11 cellular contexts compared by ENCODE assay signal in the genomic region with DNA sequence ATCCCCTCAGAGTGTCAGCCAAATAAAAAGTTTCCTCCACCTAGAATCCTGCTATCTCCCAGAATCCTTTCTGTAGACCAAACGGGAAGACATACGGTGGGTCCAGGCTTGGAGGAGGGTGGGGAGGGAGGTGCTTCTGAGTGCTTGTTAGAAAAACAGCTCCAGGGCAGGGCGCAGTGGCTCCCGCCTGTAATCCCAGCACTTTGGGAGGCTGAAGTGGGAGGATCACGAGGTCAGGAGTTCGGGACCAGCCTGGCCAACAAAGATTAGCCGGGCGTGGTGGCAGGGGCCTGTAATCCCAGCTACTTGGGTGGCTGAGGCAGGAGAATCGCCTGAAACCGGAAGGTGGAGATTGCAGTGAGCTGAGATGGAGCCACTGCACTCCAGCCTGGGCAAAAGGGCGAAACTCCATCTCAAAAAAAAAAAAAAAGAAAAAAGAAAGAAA. TPM values are rescaled to one million over a fixed set of nuclear protein-coding genes. Genes with fewer than 3 reads are reported as not detected.
DNase-seq lines count a peak whose midpoint lies in the region; ATAC-seq, FAIRE-seq and TF ChIP-seq lines count a peak whose summit lies in the region.
"Not testable (repeated sequence)": the region's sequence is repeated elsewhere in the genome, so short reads cannot be mapped to it uniquely, and the experiment has no call there.
"Had no signal": no experiment of that assay in that cellular context is flagged by ENCODE, and none has a peak within 500 bp of the region (broad histone marks: within the 10 kb centered on the region; RNA-seq: fewer than 3 reads in every experiment).

No MANE protein-coding gene starts in this region.

- peaks cover 13% of the 10 kb centered on the region for H3K23me2 ChIP-seq in H9 (ENCODE audit: insufficient read length, low read depth, low read length, poor library complexity, severe bottlenecking)

- no CpG with 5 or more reads among the region's 11 CpGs for WGBS in H9 (ENCODE audit: extremely low coverage, insufficient read length, low lambda C conversion rate)
- 7% methylated on average over 8 of the region's 11 CpGs for WGBS in K562 (ENCODE audit: insufficient coverage, low coverage, missing lambda C conversion rate)

- not testable (repeated sequence) for H3K56ac ChIP-seq in H9 (ENCODE audit: insufficient read length, low read depth, low read length)

- not testable (repeated sequence) for H4K5ac ChIP-seq in H9 (ENCODE audit: insufficient read length, low read depth, low read length)

- H3K27ac ChIP-seq in H9 (ENCODE audit: insufficient read length, low read depth, low read length); fibroblast of lung (ENCODE audit: insufficient read depth, low read length): not testable (repeated sequence)
- H3K27ac ChIP-seq in K562 (ENCODE audit: extremely low read depth, low read depth, low read length): peak overlapping the region; percentile 74; the same call in 1 of the 3 replicates

- not testable (repeated sequence) for H2AFZ ChIP-seq in H9 (ENCODE audit: low read length); fibroblast of lung (ENCODE audit: low read length)
- H2AFZ ChIP-seq in K562 (ENCODE audit: low read depth, low read length): peak overlapping the region; percentile 74

- not testable (repeated sequence) for H3K4me1 ChIP-seq in H9 (ENCODE audit: insufficient read depth, low read length); fibroblast of lung (ENCODE audit: control insufficient read depth, extremely low read depth, insufficient read depth, low read length); skeletal muscle satellite cell (ENCODE audit: control insufficient read depth, insufficient read depth, low read length)
- peaks cover 21 to 29% of the 10 kb centered on the region in 2 experiments; a peak in 4 of 5 replicates for H3K4me1 ChIP-seq in K562 (replicated peaks in 1 of 2; ENCODE audit: control insufficient read depth in 2 of 2, insufficient read depth in 2 of 2, low read length in 2 of 2)

- not testable (repeated sequence) for H4K91ac ChIP-seq in H9 (ENCODE audit: insufficient read length, low read depth, low read length)

- H2BK120ac ChIP-seq in H9 (ENCODE audit: low read depth, low read length, poor library complexity, severe bottlenecking): not testable (repeated sequence)

- H3K79me2 ChIP-seq in H9 (ENCODE audit: insufficient read depth, low read length); K562 (ENCODE audit: control insufficient read depth, insufficient read depth, low read length); fibroblast of lung (ENCODE audit: control insufficient read depth, insufficient read depth, low read length): not testable (repeated sequence)

- H3K27me3 ChIP-seq in H9 (ENCODE audit: insufficient read depth, low read length); fibroblast of lung (ENCODE audit: control insufficient read depth, insufficient read depth, low read length): not testable (repeated sequence)
- H3K27me3 ChIP-seq in K562 (ENCODE audit: control insufficient read depth in 2 of 2, insufficient read depth in 2 of 2, low read length in 2 of 2) (peaks cover 2 to 17% of the 10 kb centered on the region in 2 experiments; a peak in 2 of 5 replicates), skeletal muscle satellite cell (ENCODE audit: control insufficient read depth, insufficient read depth, low read length) (peaks cover 51% of the 10 kb centered on the region)

- not testable (repeated sequence) for H4K20me1 ChIP-seq in H9 (ENCODE audit: control insufficient read depth, insufficient read depth, insufficient read length); K562 (replicated peaks; ENCODE audit: control insufficient read depth, insufficient read depth, low read length); fibroblast of lung (ENCODE audit: control insufficient read depth, extremely low read depth, insufficient read depth, low read length)

- H3K18ac ChIP-seq in H9 (ENCODE audit: insufficient read length, low read depth, low read length): not testable (repeated sequence)

- not testable (repeated sequence) for H4K8ac ChIP-seq in H9 (replicated peaks; ENCODE audit: insufficient read length, low read depth, low read length)

- H3K4me3 ChIP-seq in K562: peak overlapping the region; percentile 48
- not testable (repeated sequence) for H3K4me3 ChIP-seq in fibroblast of lung (replicated peaks in 1 of 4; ENCODE audit: control extremely low read depth in 1 of 4, insufficient read depth in 1 of 4, low read depth in 3 of 4, low read length in 4 of 4); skeletal muscle satellite cell (ENCODE audit: low read length)

- POLR2A ChIA-PET in T-cell (lab: Charles Lee): not testable (repeated sequence)
- POLR2A ChIA-PET in K562 (lab: Yijun Ruan, JAX): interaction anchor here (0.5 to 0.9 kb wide), 4 partner anchors 9 to 710 kb away, joined by 3 to 4 read pairs (median 3); no protein-coding TSS in a partner anchor

- in situ Hi-C loops in K562 (cut with MboI): not testable (repeated sequence)

- not testable (repeated sequence) for H2BK20ac ChIP-seq in H9 (ENCODE audit: low read depth, low read length, poor library complexity, severe bottlenecking)

- not testable (repeated sequence) for H2AK5ac ChIP-seq in H9 (ENCODE audit: insufficient read length, low read length)

- H3K27me3 Mint-ChIP-seq in H9 (ENCODE audit: low read depth): peaks cover 30% of the 10 kb centered on the region
- H3K27me3 Mint-ChIP-seq in T-cell: peaks cover 27 to 33% of the 10 kb centered on the region in 2 donors
- H3K27me3 Mint-ChIP-seq in immature natural killer cell (ENCODE audit: low read depth in 3 of 3): peaks cover 10 to 12% (median 12%) of the 10 kb centered on the region in 3 donors
- H3K27me3 Mint-ChIP-seq in natural killer cell (ENCODE audit: low read depth in 2 of 2): peaks cover 28% of the 10 kb centered on the region in 2 donors

- not testable (repeated sequence) for H3K14ac ChIP-seq in H9 (ENCODE audit: insufficient read depth, low read length)

- intact Hi-C loops in K562 (cut with micrococcal nuclease); natural killer cell (cut with micrococcal nuclease): not testable (repeated sequence)

- not testable (repeated sequence) for TF ChIP-seq EP300 in K562 (IDR thresholded peaks at IDR 0.05; ENCODE audit: low read length)

- H3K9me1 ChIP-seq in K562 (ENCODE audit: control insufficient read depth, insufficient read depth, low read length): not testable (repeated sequence)

- CTCF ChIA-PET in T-cell (lab: Charles Lee); K562 (lab: Yijun Ruan, JAX; ENCODE audit: low intra/inter-chr PET ratio): not testable (repeated sequence)

- H3K9ac ChIP-seq in H9 (ENCODE audit: extremely low read depth, insufficient read length, low read length); fibroblast of lung (ENCODE audit: insufficient read depth, low read length); skeletal muscle satellite cell (ENCODE audit: low read depth, low read length): not testable (repeated sequence)
- peak overlapping the region; percentile 67 to 87; a peak in 2 of 4 replicates for H3K9ac ChIP-seq in K562 (ENCODE audit: insufficient read depth in 1 of 2, low read depth in 2 of 2, low read length in 2 of 2)

- not testable (repeated sequence) for BruUV-seq in K562 (replicated peaks; lab: Mats Ljungman, UMichigan)

- not testable (repeated sequence) for H2BK15ac ChIP-seq in H9 (ENCODE audit: low read depth, low read length)

- H3K79me1 ChIP-seq in H9 (ENCODE audit: insufficient read depth, low read depth, low read length, poor library complexity, severe bottlenecking): not testable (repeated sequence)

- not testable (repeated sequence) for ATAC-seq in T-cell (replicated peaks in 1 of 4); K562; natural killer cell

- peaks cover 16 to 22% of the 10 kb centered on the region in 2 experiments for H3K9me3 Mint-ChIP-seq in H9
- H3K9me3 Mint-ChIP-seq in T-cell, immature natural killer cell, natural killer cell: not testable (repeated sequence)

- TF ChIP-seq RAD21 in K562 (CRISPR knock-in tag; conservative IDR thresholded peaks at IDR 0.05 in 1 of 2, IDR thresholded peaks at IDR 0.05 in 1 of 2): not testable (repeated sequence)

- H3K4me1 Mint-ChIP-seq in H9 (peaks cover 12 to 13% of the 10 kb centered on the region in 2 experiments), T-cell (peaks cover 9 to 12% (median 10%) of the 10 kb centered on the region in 3 donors), immature natural killer cell (peaks cover 6 to 10% of the 10 kb centered on the region in 2 donors), natural killer cell (peaks cover 10% of the 10 kb centered on the region in 2 donors)

- H3K23ac ChIP-seq in H9 (ENCODE audit: insufficient read length, low read depth, low read length): not testable (repeated sequence)

- H3K4me3 Mint-ChIP-seq in H9 (peak overlapping the region; percentile 73 to 91), T-cell (peak overlapping the region; percentile 77 to 82 (median 80)), immature natural killer cell (peak overlapping the region in 4 of 5 donors; percentile 74 to 89 (median 80)), natural killer cell (peak overlapping the region; percentile 21)

- FAIRE-seq in K562 (lab: Jason Lieb, UNC): not testable (repeated sequence)

- peaks cover 8 to 22% (median 11%) of the 10 kb centered on the region in 3 experiments; a peak in 6 of 7 replicates for H3K36me3 Mint-ChIP-seq in H9 (ENCODE audit: insufficient read depth in 1 of 3, low read depth in 3 of 3)
- H3K36me3 Mint-ChIP-seq in T-cell, immature natural killer cell, natural killer cell: not testable (repeated sequence)

- TF ChIP-seq CTCF in H9 (conservative IDR thresholded peaks at IDR 0.05); K562 (IDR thresholded peaks at IDR 0.05 in 2 of 3, conservative IDR thresholded peaks at IDR 0.05 in 1 of 3; ENCODE audit: insufficient read depth in 2 of 3, low read depth in 1 of 3, low read length in 3 of 3); fibroblast of lung (conservative IDR thresholded peaks at IDR 0.05 in 1 of 2, IDR thresholded peaks at IDR 0.05 in 1 of 2; ENCODE audit: low read depth in 1 of 2, low read length in 2 of 2); natural killer cell (IDR thresholded peaks at IDR 0.05): not testable (repeated sequence)

- peak overlapping the region in 2 of 3 experiments; percentile 96 to 99; a peak in 2 of 7 replicates for H3K27ac Mint-ChIP-seq in H9
- not testable (repeated sequence) for H3K27ac Mint-ChIP-seq in T-cell, immature natural killer cell, natural killer cell

- H3K9me3 ChIP-seq in H9 (ENCODE audit: control insufficient read depth, low read depth, low read length); K562 (replicated peaks; ENCODE audit: control insufficient read depth, insufficient read depth, low read depth, low read length); fibroblast of lung (ENCODE audit: control insufficient read depth, insufficient read depth, low read depth, low read length); skeletal muscle satellite cell (replicated peaks; ENCODE audit: low read length): not testable (repeated sequence)

- H2BK5ac ChIP-seq in H9 (ENCODE audit: insufficient read length, low read length): not testable (repeated sequence)

- H3K4ac ChIP-seq in H9 (ENCODE audit: low read depth, low read length): not testable (repeated sequence)

- H3T11ph ChIP-seq in H9 (ENCODE audit: low read length): not testable (repeated sequence)

- DNase-seq in H9 (peak; percentile 42), K562 (ENCODE audit: extremely low read depth in 1 of 4, low spot score in 3 of 4) (peak in 1 of 4 experiments; percentile 45)
- DNase-seq in T-cell; fibroblast of lung (ENCODE audit: low read depth in 2 of 2); immature natural killer cell; natural killer cell: not testable (repeated sequence)

- not testable (repeated sequence) for TF ChIP-seq POLR2A in K562 (conservative IDR thresholded peaks at IDR 0.05)

- H3K36me3 ChIP-seq in K562 (ENCODE audit: control insufficient read depth, insufficient read depth, low read length); fibroblast of lung (ENCODE audit: control insufficient read depth, insufficient read depth, low read length); skeletal muscle satellite cell (ENCODE audit: insufficient read depth, low read length): not testable (repeated sequence)

- not testable (repeated sequence) for H2BK12ac ChIP-seq in H9 (ENCODE audit: insufficient read length, low read depth, low read length)

- peak overlapping the region; percentile 82 for H3K4me2 ChIP-seq in H9 (ENCODE audit: insufficient read depth, insufficient read length, low read length)
- H3K4me2 ChIP-seq in K562 (ENCODE audit: insufficient read depth, low read length): peak overlapping the region; percentile 80
- peak overlapping the region; percentile 93 for H3K4me2 ChIP-seq in fibroblast of lung (ENCODE audit: extremely low read depth, insufficient read depth, low read length)
- H3K4me2 ChIP-seq in skeletal muscle satellite cell (ENCODE audit: low read length): peak overlapping the region; percentile 95

RNA-seq across cellular contexts. Expression of a gene that starts 1.3 kb away (rescaled TPM):
- total RNA-seq in H9 (2021) (7.5 and 7.9 TPM in 2 replicates), T-cell (not detected), K562 (2014; rRNA removed) (0.49 and 0.50 TPM in 2 replicates), K562 (2014; rRNA removed; fragmentation: Illumina TruSeq; extraction: Trizol) (0.33 TPM in 1 of 2 replicates, not detected in the other), K562 (2015; rRNA removed; fragmentation: Illumina TruSeq; extraction: Trizol) (0.25 and 0.26 TPM in 2 replicates), K562 (2021) (0.29 and 0.38 TPM in 2 replicates), fibroblast of lung (0.50 and 0.77 TPM in 2 replicates), natural killer cell (not detected)
- total RNA-seq in K562 (2011; cell fraction: chromatin; rRNA removed; ENCODE audit: low replicate concordance): 0.58 TPM in 1 of 2 replicates, not detected in the other
- 0.83 and 1.2 TPM in 2 replicates for total RNA-seq in K562 (2011; cell fraction: nucleolus; rRNA removed)
- 0.51 and 1.5 TPM in 2 replicates for total RNA-seq in K562 (2011; cell fraction: nucleoplasm; rRNA removed)
- polyA plus RNA-seq in K562 (2011; rRNA removed) (0.57 and 0.59 TPM in 2 replicates), K562 (2014; fragmentation: Illumina TruSeq; extraction: Trizol) (0.13 and 0.17 TPM in 2 replicates), K562 (2014; fragmentation: Nextera tagmentation; extraction: Ambion mirVana) (under 1 TPM; 0.08 TPM), K562 (2014; rRNA removed) (0.28 and 0.53 TPM in 2 replicates), fibroblast of lung (0.15 TPM in 1 of 2 replicates, not detected in the other), immature natural killer cell (not detected)
- 0.46 and 0.61 TPM in 2 replicates for polyA plus RNA-seq in K562 (2011; cell fraction: cytosol; rRNA removed)
- 0.75 and 1.8 TPM in 2 replicates for polyA plus RNA-seq in K562 (2011; cell fraction: nucleus; rRNA removed)
- 0.23 and 0.25 TPM in 2 replicates for polyA plus RNA-seq in K562 (2012)
- not detected in 2 replicates for polyA minus RNA-seq in K562 (2011; rRNA and poly(A)+ RNA removed)
- polyA minus RNA-seq in K562 (2011; cell fraction: cytosol; rRNA and poly(A)+ RNA removed): not detected in 2 replicates
- not detected in 2 replicates for polyA minus RNA-seq in K562 (2011; cell fraction: nucleus; rRNA and poly(A)+ RNA removed)
- polyA plus RNA-seq in fibroblast of lung (2012): 0.09 TPM in 1 of 2 replicates, not detected in the other
- polyA minus RNA-seq in fibroblast of lung (ENCODE audit: low replicate concordance): not detected in 2 replicates
- not detected in 2 replicates for total RNA-seq in skeletal muscle satellite cell (2012; rRNA removed)
- total RNA-seq: SJSA1; subcutaneous adipose tissue; T-helper 2 cell treated with Interferon-gamma antibody and Interleukin-4, amounts not matched to agents 100 ng/mL and 5 ng/mL, for 36 hours had no signal

RNA-seq across cellular contexts. Expression of a gene that starts 1.8 kb away (rescaled TPM):
- not detected in 2 replicates for total RNA-seq in H9 (2021)
- total RNA-seq in T-cell: not detected
- total RNA-seq in K562 (2011; cell fraction: chromatin; rRNA removed; ENCODE audit: low replicate concordance): not detected in 2 replicates
- not detected in 2 replicates for total RNA-seq in K562 (2011; cell fraction: nucleolus; rRNA removed)
- not detected in 2 replicates for total RNA-seq in K562 (2011; cell fraction: nucleoplasm; rRNA removed)
- not detected in 2 replicates for total RNA-seq in K562 (2014; rRNA removed)
- not detected in 2 replicates for total RNA-seq in K562 (2014; rRNA removed; fragmentation: Illumina TruSeq; extraction: Trizol)
- not detected in 2 replicates for total RNA-seq in K562 (2015; rRNA removed; fragmentation: Illumina TruSeq; extraction: Trizol)
- not detected in 2 replicates for total RNA-seq in K562 (2021)
- polyA plus RNA-seq in K562 (2011; rRNA removed): not detected in 2 replicates
- polyA plus RNA-seq in K562 (2011; cell fraction: cytosol; rRNA removed): not detected in 2 replicates
- polyA plus RNA-seq in K562 (2011; cell fraction: nucleus; rRNA removed): not detected in 2 replicates
- polyA plus RNA-seq in K562 (2012): not detected in 2 replicates
- not detected in 2 replicates for polyA plus RNA-seq in K562 (2014; fragmentation: Illumina TruSeq; extraction: Trizol)
- not detected for polyA plus RNA-seq in K562 (2014; fragmentation: Nextera tagmentation; extraction: Ambion mirVana)
- polyA plus RNA-seq in K562 (2014; rRNA removed): not detected in 2 replicates
- not detected in 2 replicates for polyA minus RNA-seq in K562 (2011; rRNA and poly(A)+ RNA removed)
- not detected in 2 replicates for polyA minus RNA-seq in K562 (2011; cell fraction: cytosol; rRNA and poly(A)+ RNA removed)
- not detected in 2 replicates for polyA minus RNA-seq in K562 (2011; cell fraction: nucleus; rRNA and poly(A)+ RNA removed)
- not detected in 2 replicates for total RNA-seq in fibroblast of lung
- not detected in 2 replicates for polyA plus RNA-seq in fibroblast of lung
- polyA plus RNA-seq in fibroblast of lung (2012): not detected in 2 replicates
- not detected in 2 replicates for polyA minus RNA-seq in fibroblast of lung (ENCODE audit: low replicate concordance)
- not detected for polyA plus RNA-seq in immature natural killer cell
- not detected for total RNA-seq in natural killer cell
- total RNA-seq in skeletal muscle satellite cell (2012; rRNA removed): not detected in 2 replicates
- total RNA-seq: SJSA1; subcutaneous adipose tissue; T-helper 2 cell treated with Interferon-gamma antibody and Interleukin-4, amounts not matched to agents 100 ng/mL and 5 ng/mL, for 36 hours had no signal
- polyA plus RNA-seq: adipose tissue had no signal

RNA-seq across cellular contexts. Expression of a gene that starts 28.1 kb away (rescaled TPM):
- total RNA-seq in H9 (2021) (2.1 and 2.4 TPM in 2 replicates), T-cell (1 to 10 TPM; 1.2 to 4.0 (median 2.4) TPM), K562 (2014; rRNA removed) (0.82 and 0.90 TPM in 2 replicates), K562 (2014; rRNA removed; fragmentation: Illumina TruSeq; extraction: Trizol) (0.65 and 0.67 TPM in 2 replicates), K562 (2015; rRNA removed; fragmentation: Illumina TruSeq; extraction: Trizol) (1.8 and 1.9 TPM in 2 replicates), K562 (2021) (1.4 and 1.5 TPM in 2 replicates), fibroblast of lung (0.50 and 0.51 TPM in 2 replicates), natural killer cell (under 1 TPM; 0.36 to 0.60 (median 0.45) TPM)
- 4.6 and 11.8 TPM in 2 replicates for total RNA-seq in K562 (2011; cell fraction: chromatin; rRNA removed; ENCODE audit: low replicate concordance)
- total RNA-seq in K562 (2011; cell fraction: nucleolus; rRNA removed): 5.3 and 6.8 TPM in 2 replicates
- 6.5 and 9.2 TPM in 2 replicates for total RNA-seq in K562 (2011; cell fraction: nucleoplasm; rRNA removed)
- polyA plus RNA-seq in K562 (2011; rRNA removed) (0.81 and 1.3 TPM in 2 replicates), K562 (2014; fragmentation: Illumina TruSeq; extraction: Trizol) (0.67 and 0.79 TPM in 2 replicates), K562 (2014; fragmentation: Nextera tagmentation; extraction: Ambion mirVana) (under 1 TPM; 0.35 to 0.42 TPM), K562 (2014; rRNA removed) (1.7 and 2.3 TPM in 2 replicates), fibroblast of lung (0.16 and 0.23 TPM in 2 replicates), immature natural killer cell (under 1 TPM in 1 of 3 donors, not detected in 2; 0.26 TPM)
- 1.1 TPM in 2 replicates for polyA plus RNA-seq in K562 (2011; cell fraction: cytosol; rRNA removed)
- polyA plus RNA-seq in K562 (2011; cell fraction: nucleus; rRNA removed): 4.6 and 8.1 TPM in 2 replicates
- 0.70 and 1.3 TPM in 2 replicates for polyA plus RNA-seq in K562 (2012)
- polyA minus RNA-seq in K562 (2011; rRNA and poly(A)+ RNA removed): 0.63 and 0.90 TPM in 2 replicates
- not detected in 2 replicates for polyA minus RNA-seq in K562 (2011; cell fraction: cytosol; rRNA and poly(A)+ RNA removed)
- polyA minus RNA-seq in K562 (2011; cell fraction: nucleus; rRNA and poly(A)+ RNA removed): 2.2 and 3.6 TPM in 2 replicates
- 0.13 and 0.23 TPM in 2 replicates for polyA plus RNA-seq in fibroblast of lung (2012)
- 0.16 TPM in 1 of 2 replicates, not detected in the other for polyA minus RNA-seq in fibroblast of lung (ENCODE audit: low replicate concordance)
- total RNA-seq in skeletal muscle satellite cell (2012; rRNA removed): 0.44 and 1.3 TPM in 2 replicates

Comparison
In these comparisons a context has a peak if more than half of its experiments do, and no peak if none do; other contexts are left out.
1. H3K4me3 Mint-ChIP-seq: peak in every context shown above with its lines; median percentile 82 in H9; 80 in immature natural killer cell; 80 in T-cell; 21 in natural killer cell.